Comparison of ENCODE assay signal across 17 cellular contexts in the genomic region with DNA sequence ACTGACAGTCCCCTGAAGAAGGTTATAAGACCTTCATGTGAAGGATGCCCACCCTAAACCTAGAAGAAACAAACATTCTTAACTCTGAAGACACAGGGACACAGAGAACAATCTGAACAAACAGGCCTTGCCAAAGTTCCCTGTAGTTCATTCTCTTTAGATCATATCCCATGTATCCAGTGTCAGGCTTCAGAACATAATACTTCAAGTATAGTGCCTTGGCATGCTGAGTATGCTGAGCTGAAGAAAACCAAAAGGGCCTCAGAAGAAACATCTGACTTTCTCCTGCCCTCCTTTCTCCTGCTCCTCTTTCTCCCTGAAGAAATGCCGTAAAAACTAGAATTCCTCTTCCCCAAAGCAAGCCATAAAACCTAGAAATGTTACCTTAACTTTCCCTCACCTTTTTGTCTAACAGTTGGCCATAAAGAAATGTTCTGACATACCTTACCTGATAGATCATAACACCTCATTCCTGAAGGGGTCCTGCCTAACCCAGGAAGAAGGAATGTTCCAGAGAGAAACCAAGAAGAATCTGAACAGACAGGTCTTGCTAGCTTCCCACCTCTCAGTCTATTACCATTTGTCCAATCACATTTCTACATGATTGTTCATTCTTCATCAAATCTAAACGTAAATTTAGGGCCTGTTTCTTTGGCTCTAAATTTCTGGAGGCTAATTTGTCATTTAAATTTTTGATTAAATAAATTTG.
"Had no signal": no experiment of that assay in that cellular context is flagged by ENCODE, and none has a peak within 500 bp of the region (broad histone marks: within the 10 kb centered on the region; RNA-seq: fewer than 3 reads in every experiment).

No MANE protein-coding gene starts in this region.

- H3K27me3 ChIP-seq: cardiac muscle cell, dorsolateral prefrontal cortex, upper lobe of left lung had no signal

- H3K4me3 ChIP-seq: cardiac muscle cell, dorsolateral prefrontal cortex, upper lobe of left lung had no signal

- H3K36me3 ChIP-seq: cardiac muscle cell, upper lobe of left lung had no signal

- ATAC-seq: esophagus mucosa, SK-N-SH treated with all-trans-retinoic acid at 6 μM for 48 hours had no signal

- H3K27ac ChIP-seq: cardiac muscle cell, dorsolateral prefrontal cortex, upper lobe of left lung had no signal

- DNase-seq: activated CD4-positive, alpha-beta T cell treated with anti-CD3 and anti-CD28 coated beads, Interleukin-2, amount 50 U/mL, for 4 hours; activated CD4-positive, CD25-positive, alpha-beta regulatory T cell treated with anti-CD3 and anti-CD28 coated beads, Interleukin-2, amount 50 U/mL, for 72 hours; activated naive CD4-positive, alpha-beta T cell; activated T-cell treated with anti-CD3 and anti-CD28 coated beads for 4 hours; dorsolateral prefrontal cortex; hippocampal formation; kidney glomerular epithelial cell; stimulated activated CD4-positive, alpha-beta T cell treated with anti-CD3 and anti-CD28 coated beads, Interleukin-4, amount 100 ng/mL, for 4 hours; stimulated activated CD8-positive, alpha-beta memory T cell treated with anti-CD3 and anti-CD28 coated beads, Interleukin-4, amount 100 ng/mL, for 48 hours; stimulated activated naive CD4-positive, alpha-beta T cell treated with Interleukin-2 at 50 U/mL for 16 hours; substantia nigra; T-helper 1 cell; T1000; upper lobe of left lung had no signal

- H3K4me1 ChIP-seq: upper lobe of left lung had no signal
